ENCODE assay signal across 10 cellular contexts in the genomic region with DNA sequence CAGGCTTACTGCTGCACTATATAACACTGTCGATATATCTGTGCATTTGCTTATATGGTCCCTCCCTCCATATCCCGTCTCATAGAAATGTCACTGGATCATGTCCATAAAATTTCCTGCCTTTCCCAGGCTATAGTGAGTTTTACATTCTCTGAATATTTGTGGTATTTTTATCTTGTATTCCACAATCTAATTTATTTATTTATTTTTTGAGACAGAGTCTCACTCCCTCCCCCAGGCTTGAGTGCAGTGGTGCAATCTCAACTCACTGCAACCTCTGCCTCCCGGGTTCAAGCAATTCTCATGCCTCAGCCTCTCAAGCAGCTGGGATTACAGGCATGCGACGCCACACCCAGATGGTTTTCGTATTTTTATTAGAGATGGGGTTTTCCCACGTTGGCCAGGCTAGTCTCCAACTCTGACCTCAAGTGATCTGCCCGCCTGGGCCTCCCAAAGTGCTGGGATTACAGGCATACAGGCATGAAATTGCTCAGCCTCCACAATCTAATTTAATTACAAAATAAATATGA. TPM values are rescaled to one million over a fixed set of nuclear protein-coding genes. Genes with fewer than 3 reads are reported as not detected.
DNase-seq lines count a peak whose midpoint lies in the region; ATAC-seq and TF ChIP-seq lines count a peak whose summit lies in the region.
"Had no signal": no experiment of that assay in that cellular context is flagged by ENCODE, and none has a peak within 500 bp of the region (broad histone marks: within the 10 kb centered on the region; RNA-seq: fewer than 3 reads in every experiment).

No MANE protein-coding gene starts in this region.

- BruUV-seq in HCT116 (replicated peaks; lab: Mats Ljungman, UMichigan), result no TSS peak

- H3K9ac ChIP-seq in HCT116 (ENCODE audit: low read length), result peak overlapping the region; percentile 11; the same call in 1 of the 2 replicates
- no peak overlapping the region for H3K9ac ChIP-seq in stomach smooth muscle (ENCODE audit: low read length in 2 of 2)

- peaks cover 78% of the 10 kb centered on the region for H3K79me2 ChIP-seq in HCT116 (ENCODE audit: insufficient read depth, low read length)

- DNase-seq in HCT116 (ENCODE audit: low read depth, low spot score), result no peak
- DNase-seq in adrenal gland, result peak in 6 of 7 donors; percentile 22 to 72 (median 37)
- peak; percentile 41 for DNase-seq in left ventricle myocardium inferior
- no peak for DNase-seq in NCI-H187 (lab: John Stamatoyannopoulos, UW)
- no peak for DNase-seq in NCI-H1048 (lab: John Stamatoyannopoulos, UW)
- DNase-seq in stimulated activated CD4-positive, alpha-beta T cell treated with anti-CD3 and anti-CD28 coated beads, Interleukin-2, amount 100 ng/mL, for 48 hours, result no peak
- DNase-seq: naive B cell; stimulated activated naive CD8-positive, alpha-beta T cell treated with anti-CD3 and anti-CD28 coated beads, Interleukin-15, amount 100 ng/mL, for 72 hours had no signal

- H2AFZ ChIP-seq in HCT116 (ENCODE audit: low read depth, low read length, poor library complexity, severe bottlenecking), result no peak overlapping the region

- no peaks in the 10 kb centered on the region for H3K9me2 ChIP-seq in HCT116 (ENCODE audit: insufficient read depth)

- POLR2A ChIA-PET in HCT116 (lab: Charles Lee), result interaction anchor here (0.6 kb wide), 1 partner anchor 349 kb away, joined by 4 read pairs; no protein-coding TSS in a partner anchor

- no peaks in the 10 kb centered on the region for H4K20me1 ChIP-seq in HCT116 (ENCODE audit: insufficient read depth)

- H3K27ac ChIP-seq in HCT116 (ENCODE audit: low read depth, low read length) (no peak overlapping the region), adrenal gland (peak overlapping the region in 1 of 5 donors; percentile 61), left ventricle myocardium inferior (replicated peaks) (peak overlapping the region; percentile 70), stomach smooth muscle (ENCODE audit: low read length) (no peak overlapping the region)

- H3K27me3 ChIP-seq in HCT116 (ENCODE audit: insufficient read depth, low read length), result no peaks in the 10 kb centered on the region
- H3K27me3 ChIP-seq in adrenal gland, result no peaks in the 10 kb centered on the region
- H3K27me3 ChIP-seq in left ventricle myocardium inferior (ENCODE audit: low read depth), result no peaks in the 10 kb centered on the region
- H3K27me3 ChIP-seq in stomach smooth muscle (ENCODE audit: control insufficient read depth in 1 of 2, insufficient read depth in 2 of 2, low read length in 2 of 2), result no peaks in the 10 kb centered on the region

- H3K9me3 ChIP-seq in HCT116 (ENCODE audit: control insufficient read depth in 1 of 2, insufficient read depth in 1 of 2, low read depth in 1 of 2, low read length in 2 of 2), result no peaks in the 10 kb centered on the region
- no peaks in the 10 kb centered on the region for H3K9me3 ChIP-seq in adrenal gland (replicated peaks in 1 of 3)
- H3K9me3 ChIP-seq in left ventricle myocardium inferior (replicated peaks), result peaks cover 6% of the 10 kb centered on the region
- no peaks in the 10 kb centered on the region for H3K9me3 ChIP-seq in stomach smooth muscle (ENCODE audit: control insufficient read depth in 2 of 2, low read length in 2 of 2)

- H3K4me1 ChIP-seq in HCT116 (ENCODE audit: control insufficient read depth in 1 of 2, insufficient read depth in 2 of 2, low read length in 2 of 2) (peaks cover 32 to 35% of the 10 kb centered on the region in 2 experiments), adrenal gland (replicated peaks in 1 of 2) (no peaks in the 10 kb centered on the region), left ventricle myocardium inferior (peaks cover 22% of the 10 kb centered on the region), stomach smooth muscle (ENCODE audit: control insufficient read depth, insufficient read depth, low read length) (no peaks in the 10 kb centered on the region)

- TF ChIP-seq POLR2A in HCT116 (IDR thresholded peaks at IDR 0.05; ENCODE audit: borderline replicate concordance, extremely low read depth, insufficient read depth, insufficient read length) (no peak), adrenal gland (IDR thresholded peaks at IDR 0.05) (no peak)

- no peak for TF ChIP-seq RAD21 in HCT116 (IDR thresholded peaks at IDR 0.05; ENCODE audit: low read depth)

- CTCF ChIA-PET in HCT116 (lab: Charles Lee), result no interaction called here

- ATAC-seq in HCT116 (peak; percentile 78), GM18858 (IDR thresholded peaks at IDR 0.05; ENCODE audit: unreplicated experiment) (no peak)
- ATAC-seq: stimulated activated naive CD8-positive, alpha-beta T cell treated with anti-CD3 and anti-CD28 coated beads, Interleukin-15, amount 100 ng/mL, for 72 hours had no signal

- intact Hi-C loops in HCT116 (cut with micrococcal nuclease) (no loop called here), adrenal gland (cut with DNase I) (no loop called here), left ventricle myocardium inferior (cut with micrococcal nuclease) (no loop called here)

- H3K36me3 ChIP-seq in HCT116 (ENCODE audit: control insufficient read depth in 1 of 2, insufficient read depth in 2 of 2, low read length in 2 of 2) (peaks cover 3 to 22% of the 10 kb centered on the region in 2 experiments), adrenal gland (replicated peaks in 1 of 2) (peaks cover 0 to 17% of the 10 kb centered on the region in 2 donors), left ventricle myocardium inferior (peaks cover 13% of the 10 kb centered on the region), stomach smooth muscle (ENCODE audit: control insufficient read depth in 2 of 2, insufficient read depth in 2 of 2, low read length in 2 of 2) (peaks cover 3 to 5% of the 10 kb centered on the region in 2 donors)

- H3K4me2 ChIP-seq in HCT116 (ENCODE audit: low read length), result peak overlapping the region; percentile 45

- RAD21 ChIA-PET in HCT116 (lab: Charles Lee; ENCODE audit: low non-redundant PET in 1 of 2, low total read pairs in 2 of 2, uncharacterized antibody in 2 of 2, unreplicated experiment in 2 of 2), result no interaction called here

- no peak overlapping the region for H3K4me3 ChIP-seq in HCT116 (replicated peaks in 1 of 2; ENCODE audit: low read depth in 1 of 2, low read length in 2 of 2)
- H3K4me3 ChIP-seq in adrenal gland, result no peak overlapping the region
- H3K4me3 ChIP-seq in left ventricle myocardium inferior, result peak overlapping the region; percentile 42
- H3K4me3 ChIP-seq in stomach smooth muscle (ENCODE audit: low read length in 2 of 2), result peak overlapping the region; percentile 0 to 10

- WGBS in adrenal gland, 4 donors, result 66 to 78% (median 75%) methylated on average over 8 of the region's 8 CpGs

- TF ChIP-seq CTCF in HCT116 (IDR thresholded peaks at IDR 0.05 in 2 of 3, conservative IDR thresholded peaks at IDR 0.05 in 1 of 3; ENCODE audit: borderline replicate concordance in 1 of 3, insufficient read depth in 1 of 3, low read depth in 2 of 3, low read length in 2 of 3) (no peak), adrenal gland (IDR thresholded peaks at IDR 0.05) (no peak), left ventricle myocardium inferior (IDR thresholded peaks at IDR 0.05; ENCODE audit: borderline replicate concordance) (no peak)

TF ChIP-seq in HCT116, 20 proteins besides CTCF, POLR2A, EP300 and RAD21 (continues in another document):
- TF ChIP-seq ATF3 (IDR thresholded peaks at IDR 0.05) (no peak), ZBTB33 (IDR thresholded peaks at IDR 0.05; ENCODE audit: extremely low read depth, insufficient replicate concordance, low read length) (no peak), FOSL1 (IDR thresholded peaks at IDR 0.05; ENCODE audit: low read depth) (no peak), ZFX (IDR thresholded peaks at IDR 0.05) (no peak), POLR2AphosphoS5 (IDR thresholded peaks at IDR 0.05; ENCODE audit: low read depth, low read length) (no peak), CBX3 (IDR thresholded peaks at IDR 0.05; ENCODE audit: low read depth) (no peak)

RNA-seq across cellular contexts. Expression of gene TRIM37, which starts 12.9 kb away (rescaled TPM):
- total RNA-seq in HCT116 (2021; ENCODE audit: unreplicated experiment) (55.7 TPM), adrenal gland (10 to 100 TPM; 18.0 to 37.2 (median 25.0) TPM), left ventricle myocardium inferior (20.9 TPM)
- 19.5 and 21.8 TPM in 2 replicates for polyA plus RNA-seq in HCT116 (2012)
- 10 to 100 TPM in 1 of 3 donors, 1 to 10 TPM in 2; 6.0 to 31.0 (median 8.4) TPM for polyA plus RNA-seq in adrenal gland

Comparison
In these comparisons a context has a peak if more than half of its experiments do, and no peak if none do; other contexts are left out.
1. DNase-seq: peak in adrenal gland (6 of 7) and left ventricle myocardium inferior (single experiment); none in HCT116 (single experiment), NCI-H187 (0 of 2), NCI-H1048 (single experiment) and stimulated activated CD4-positive, alpha-beta T cell treated with anti-CD3 and anti-CD28 coated beads, Interleukin-2, amount 100 ng/mL, for 48 hours (0 of 2).
2. H3K4me3 ChIP-seq: peak in left ventricle myocardium inferior (single experiment) and stomach smooth muscle (2 of 2); none in HCT116 (0 of 2) and adrenal gland (0 of 4).